Comparison of ENCODE assay signal across 11 cellular contexts in the genomic region with DNA sequence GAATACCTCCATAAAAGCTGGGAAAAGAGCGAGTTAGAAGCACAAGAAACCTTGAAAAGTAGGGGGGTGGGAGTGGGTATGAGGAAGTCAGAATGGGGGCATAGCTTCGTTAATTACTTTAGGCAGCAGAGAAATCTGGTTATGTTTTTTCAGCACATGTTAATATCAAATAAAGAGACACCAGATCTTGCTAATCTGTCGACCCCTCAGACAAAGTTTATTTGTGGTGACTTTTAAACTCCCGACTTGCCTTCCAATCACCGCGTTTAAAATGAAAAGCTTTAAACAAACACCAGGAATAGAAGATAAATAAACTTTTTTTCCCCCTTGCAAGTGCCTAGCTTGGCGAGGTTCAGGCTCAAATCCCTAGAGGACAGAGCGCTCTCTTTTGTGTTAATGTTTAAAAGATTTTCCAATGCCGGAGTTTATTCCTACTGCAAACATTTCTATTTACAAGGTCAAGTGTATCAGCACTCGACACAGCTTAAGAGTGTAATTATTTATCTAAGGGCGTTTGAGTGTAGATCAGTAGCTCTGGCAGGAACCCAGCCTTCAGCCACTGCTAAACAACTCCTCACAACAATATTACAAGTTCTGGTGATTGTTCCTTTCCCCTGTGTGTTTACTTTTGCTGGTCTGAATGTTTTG. TPM values are rescaled to one million over a fixed set of nuclear protein-coding genes. Genes with fewer than 3 reads are reported as not detected.
DNase-seq lines count a peak whose midpoint lies in the region; TF ChIP-seq lines count a peak whose summit lies in the region.
"Had no signal": no experiment of that assay in that cellular context is flagged by ENCODE, and none has a peak within 500 bp of the region (broad histone marks: within the 10 kb centered on the region; RNA-seq: fewer than 3 reads in every experiment).

No MANE protein-coding gene starts in this region.

- H3K9ac ChIP-seq in neural progenitor cell: no peak overlapping the region

- peak overlapping the region; percentile 98 for H3K4me2 ChIP-seq in neural progenitor cell

- H3K27ac Mint-ChIP-seq in neural progenitor cell: peak overlapping the region; percentile 91
- H3K27ac Mint-ChIP-seq: activated CD4-positive, alpha-beta memory T cell treated with anti-CD3 and anti-CD28 coated beads for 36 hours had no signal

- H3K27me3 ChIP-seq in neural progenitor cell: no peaks in the 10 kb centered on the region
- peaks cover 21% of the 10 kb centered on the region for H3K27me3 ChIP-seq in brain microvascular endothelial cell (replicated peaks)

- peaks cover 5% of the 10 kb centered on the region for H3K36me3 ChIP-seq in neural progenitor cell
- no peaks in the 10 kb centered on the region for H3K36me3 ChIP-seq in brain microvascular endothelial cell (replicated peaks)

- no peaks in the 10 kb centered on the region for H3K9me3 ChIP-seq in neural progenitor cell (ENCODE audit: low read depth)

- peaks cover 55% of the 10 kb centered on the region for H3K4me1 ChIP-seq in neural progenitor cell

- no peak overlapping the region for H2AFZ ChIP-seq in neural progenitor cell (replicated peaks)

- H3K79me2 ChIP-seq in neural progenitor cell (ENCODE audit: low read depth): peaks cover 39% of the 10 kb centered on the region

- H3K27ac ChIP-seq in neural progenitor cell (peak overlapping the region; percentile 84), brain microvascular endothelial cell (no peak overlapping the region)
- H3K27ac ChIP-seq: C4-2B had no signal

- peaks cover 8% of the 10 kb centered on the region for H3K9me3 Mint-ChIP-seq in neural progenitor cell
- H3K9me3 Mint-ChIP-seq: activated CD4-positive, alpha-beta memory T cell treated with anti-CD3 and anti-CD28 coated beads for 36 hours had no signal

- in situ Hi-C loops in brain microvascular endothelial cell (cut with HindIII; ENCODE audit: low pct_ligation_motif_present, low sequenced_read_pairs): no loop called here

- peaks cover 10% of the 10 kb centered on the region for H3K27me3 Mint-ChIP-seq in neural progenitor cell (ENCODE audit: insufficient read depth, low read depth)

- H3K4me1 Mint-ChIP-seq in neural progenitor cell: peaks cover 61% of the 10 kb centered on the region

- H4K20me1 ChIP-seq in neural progenitor cell (ENCODE audit: low read depth): peaks cover 34% of the 10 kb centered on the region

- peaks cover 8% of the 10 kb centered on the region for H3K36me3 Mint-ChIP-seq in neural progenitor cell
- H3K36me3 Mint-ChIP-seq: activated CD4-positive, alpha-beta memory T cell treated with anti-CD3 and anti-CD28 coated beads for 36 hours had no signal

- H3K4me3 Mint-ChIP-seq in neural progenitor cell: peak overlapping the region; percentile 98
- H3K4me3 Mint-ChIP-seq: activated CD4-positive, alpha-beta memory T cell treated with anti-CD3 and anti-CD28 coated beads for 36 hours had no signal

- DNase-seq in AG10803 (ENCODE audit: low read depth) (peak; percentile 66), M059J (ENCODE audit: low read depth) (peak; percentile 13), fibroblast of gingiva (ENCODE audit: low read depth) (peak; percentile 80), neural progenitor cell (ENCODE audit: low spot score) (no peak), brain microvascular endothelial cell (no peak), activated gamma-delta T cell (lab: John Stamatoyannopoulos, UW) (no peak), glomerular visceral epithelial cell (ENCODE audit: extremely low spot score) (no peak), UCSD-AML1 (lab: John Stamatoyannopoulos, UW; ENCODE audit: unreplicated experiment) (no peak)
- DNase-seq: activated CD4-positive, alpha-beta memory T cell treated with anti-CD3 and anti-CD28 coated beads for 36 hours; NCI-H2227 treated with DMSO at 0.1 percent for 48 hours had no signal

- TF ChIP-seq CTCF in AG10803 (conservative IDR thresholded peaks at IDR 0.05; ENCODE audit: low read length): no peak
- no peak for TF ChIP-seq CTCF in neural progenitor cell (IDR thresholded peaks at IDR 0.05)
- no peak for TF ChIP-seq CTCF in brain microvascular endothelial cell (IDR thresholded peaks at IDR 0.05; ENCODE audit: low read depth, low read length, missing control alignments)

- H3F3A ChIP-seq in neural progenitor cell (ENCODE audit: low read depth): peaks cover 69% of the 10 kb centered on the region

- H3K4me3 ChIP-seq in AG10803 (ENCODE audit: low read length) (peak overlapping the region; percentile 97), neural progenitor cell (peak overlapping the region; percentile 97), brain microvascular endothelial cell (ENCODE audit: low read depth, low read length) (no peak overlapping the region)

RNA-seq across cellular contexts. Expression of a gene that starts 4.0 kb away (rescaled TPM):
- total RNA-seq in M059J (2014; rRNA removed; shearing (Covaris generic)): 5.9 and 8.9 TPM in 2 replicates
- 68.1 and 104 TPM in 2 replicates for total RNA-seq in neural progenitor cell (ENCODE audit: low replicate concordance)

Comparison
In these comparisons a context has a peak if more than half of its experiments do, and no peak if none do; other contexts are left out.
1. DNase-seq: peak in AG10803 (single experiment), M059J (single experiment) and fibroblast of gingiva (single experiment); none in neural progenitor cell (single experiment), brain microvascular endothelial cell (single experiment), activated gamma-delta T cell (single experiment), glomerular visceral epithelial cell (single experiment) and UCSD-AML1 (single experiment).